24 cellular contexts compared by ENCODE assay signal in genomic region chr22:45107671-45108070, GRCh38.
"Had no signal": no experiment of that assay in that cellular context is flagged by ENCODE, and none has a peak within 500 bp of the region (broad histone marks: within the 10 kb centered on the region; RNA-seq: fewer than 3 reads in every experiment).

No MANE protein-coding gene starts in this region.

- H3K27me3 ChIP-seq: testis, thyroid gland, upper lobe of left lung, uterus had no signal

- H3K27ac ChIP-seq: stomach, suprapubic skin, testis, thoracic aorta, thyroid gland, tibial artery, tibial nerve, transverse colon, upper lobe of left lung, upper lobe of right lung, uterus had no signal

- DNase-seq: stimulated activated CD4-positive, alpha-beta T cell treated with anti-CD3 and anti-CD28 coated beads, Interleukin-2, amount 100 ng/mL, for 48 hours; stimulated activated CD4-positive, alpha-beta T cell treated with anti-CD3 and anti-CD28 coated beads, Interleukin-4, amount 100 ng/mL, for 1 hour; stimulated activated CD4-positive, alpha-beta T cell treated with anti-CD3 and anti-CD28 coated beads, Interleukin-4, amount 100 ng/mL, for 24 hours; stimulated activated CD4-positive, alpha-beta T cell treated with anti-CD3 and anti-CD28 coated beads, Interleukin-4, amount 100 ng/mL, for 4 hours; stimulated activated CD8-positive, alpha-beta memory T cell treated with anti-CD3 and anti-CD28 coated beads, Interleukin-4, amount 100 ng/mL, for 48 hours; stimulated activated naive B cell treated with anti-CD40 and anti-IgM and Interleukin-4, amounts not matched to agents 10 μg/mL and 1 μg/mL and 100 μg/mL, for 72 hours; stimulated activated naive CD4-positive, alpha-beta T cell; stimulated activated naive CD4-positive, alpha-beta T cell treated with Interleukin-2 at 50 U/mL for 16 hours; stimulated activated naive CD8-positive, alpha-beta T cell treated with anti-CD3 and anti-CD28 coated beads, Interleukin-15, amount 100 ng/mL, for 72 hours; stimulated activated naive CD8-positive, alpha-beta T cell treated with anti-CD3 and anti-CD28 coated beads, Interleukin-15, Interleukin-2, amounts not matched to agents 100 U/mL and 50 U/mL, for 24 hours; stomach; substantia nigra; testis; thyroid gland; tibial artery; transverse colon; trophoblast cell; upper lobe of left lung; upper lobe of right lung; uterus had no signal

- H3K36me3 ChIP-seq: stomach, suprapubic skin, thoracic aorta, thyroid gland, tibial artery, tibial nerve, transverse colon, upper lobe of left lung, upper lobe of right lung, uterus had no signal

- H3K4me3 ChIP-seq: stomach, suprapubic skin, testis, thoracic aorta, thyroid gland, tibial artery, tibial nerve, transverse colon, upper lobe of left lung, upper lobe of right lung, uterus had no signal

- H3K4me1 ChIP-seq: stomach, suprapubic skin, testis, thyroid gland, tibial artery, tibial nerve, transverse colon, upper lobe of left lung, upper lobe of right lung, uterus had no signal

- ATAC-seq: stimulated activated effector memory CD8-positive, alpha-beta T cell treated with anti-CD3 and anti-CD28 coated beads, Interleukin-12 subunit alpha, Interleukin-12 subunit beta, amount 100 ng/mL, for 72 hours; stimulated activated naive B cell treated with anti-CD40 and anti-IgM and Interleukin-4, amounts not matched to agents 10 μg/mL and 1 μg/mL and 100 μg/mL, for 72 hours; stimulated activated naive CD8-positive, alpha-beta T cell treated with anti-CD3 and anti-CD28 coated beads, Interleukin-15, amount 100 ng/mL, for 72 hours; stimulated activated naive CD8-positive, alpha-beta T cell treated with anti-CD3 and anti-CD28 coated beads, Interleukin-15, Interleukin-2, amounts not matched to agents 100 U/mL and 50 U/mL, for 24 hours; upper lobe of right lung had no signal

- H3K9me3 ChIP-seq: suprapubic skin, testis, thoracic aorta, thyroid gland, tibial artery, transverse colon, upper lobe of left lung, upper lobe of right lung, uterus had no signal
